Comparison of ENCODE assay signal across 21 cellular contexts in genomic region chr1:209929751-209930150, GRCh38. TPM values are rescaled to one million over a fixed set of nuclear protein-coding genes. Genes with fewer than 3 reads are reported as not detected.
"Had no signal": no experiment of that assay in that cellular context is flagged by ENCODE, and none has a peak within 500 bp of the region (broad histone marks: within the 10 kb centered on the region; RNA-seq: fewer than 3 reads in every experiment).

No MANE protein-coding gene starts in this region.

- H3K36me3 ChIP-seq: ascending aorta, breast epithelium, esophagus squamous epithelium, gastroesophageal sphincter, heart left ventricle, left ventricle myocardium inferior, upper lobe of left lung had no signal

- H3K4me2 ChIP-seq: smooth muscle cell had no signal

- H3K4me3 ChIP-seq: ascending aorta, breast epithelium, esophagus squamous epithelium, gastroesophageal sphincter, heart left ventricle, left ventricle myocardium inferior, smooth muscle cell, testis, upper lobe of left lung had no signal

- H3K4me1 ChIP-seq: ascending aorta, breast epithelium, esophagus squamous epithelium, gastroesophageal sphincter, heart left ventricle, left ventricle myocardium inferior, testis, upper lobe of left lung had no signal

- H3K27me3 ChIP-seq: ascending aorta, testis, upper lobe of left lung had no signal

- H3K27ac ChIP-seq: ascending aorta, breast epithelium, esophagus squamous epithelium, gastroesophageal sphincter, heart left ventricle, left ventricle myocardium inferior, testis, upper lobe of left lung had no signal

- H3K9me3 ChIP-seq: ascending aorta, breast epithelium, esophagus squamous epithelium, gastroesophageal sphincter, heart left ventricle, left ventricle myocardium inferior, testis, upper lobe of left lung had no signal

- DNase-seq: activated CD4-positive, alpha-beta T cell treated with anti-CD3 and anti-CD28 coated beads, Interleukin-2, amount 10 ng/mL, durations not matched to agents 7 days and 5 days; activated CD4-positive, CD25-positive, alpha-beta regulatory T cell; activated CD8-positive, alpha-beta T cell treated with anti-CD3 and anti-CD28 coated beads, Interleukin-2, amount 10 ng/mL, durations not matched to agents 7 days and 5 days; activated naive CD4-positive, alpha-beta T cell treated with anti-CD3 and anti-CD28 coated beads, Interleukin-2, amount 10 ng/mL, durations not matched to agents 7 days and 5 days; activated T-cell treated with anti-CD3 and anti-CD28 coated beads, Interleukin-2, amount 50 U/mL, for 24 hours; effector CD8-positive, alpha-beta T cell; esophagus squamous epithelium; heart left ventricle; left ventricle myocardium inferior; mammary epithelial cell; midbrain; nucleus accumbens; stimulated activated CD4-positive, alpha-beta T cell treated with anti-CD3 and anti-CD28 coated beads, Interleukin-4, amount 100 ng/mL, for 4 hours; T-helper 9 cell; testis; upper lobe of left lung had no signal

RNA-seq across cellular contexts. Expression of gene SYT14, which starts 8.3 kb away (rescaled TPM):
- total RNA-seq: activated CD4-positive, alpha-beta T cell treated with anti-CD3 and anti-CD28 coated beads, Interleukin-2, amount 10 ng/mL, durations not matched to agents 7 days and 5 days; activated CD8-positive, alpha-beta T cell treated with anti-CD3 and anti-CD28 coated beads, Interleukin-2, amount 10 ng/mL, durations not matched to agents 7 days and 5 days; activated T-helper 2 cell treated with anti-CD3 and anti-CD28 coated beads, Interferon-gamma antibody, Interleukin-2, Interleukin-4, amounts not matched to agents 10 μg/mL and 5 μg/mL and 100 μg/mL, durations not matched to agents 14 hours and 24 hours and 36 hours; ascending aorta; esophagus squamous epithelium; heart left ventricle; left ventricle myocardium inferior; upper lobe of left lung had no signal
